Comparison of ENCODE assay signal across 11 cellular contexts in genomic region chr1:198169704-198170103, GRCh38. TPM values are rescaled to one million over a fixed set of nuclear protein-coding genes. Genes with fewer than 3 reads are reported as not detected.
A peak's percentile ranks its signal among the peaks of the same experiment; 100 is the strongest.
DNase-seq lines count a peak whose midpoint lies in the region; ATAC-seq and TF ChIP-seq lines count a peak whose summit lies in the region.
"Had no signal": no experiment of that assay in that cellular context is flagged by ENCODE, and none has a peak within 500 bp of the region (broad histone marks: within the 10 kb centered on the region; RNA-seq: fewer than 3 reads in every experiment).

No MANE protein-coding gene starts in this region.

- H3K36me3 Mint-ChIP-seq in activated B cell treated with CpG ODN at 0.5 μM for 24 hours (ENCODE audit: low read depth): no peaks in the 10 kb centered on the region

- H3K9me3 Mint-ChIP-seq in activated B cell treated with CpG ODN at 0.5 μM for 24 hours: no peaks in the 10 kb centered on the region
- no peaks in the 10 kb centered on the region for H3K9me3 Mint-ChIP-seq in stimulated activated naive CD8-positive, alpha-beta T cell treated with anti-CD3 and anti-CD28 coated beads, Interleukin-15, amount 100 ng/mL, for 72 hours

- H3K27me3 Mint-ChIP-seq in activated B cell treated with CpG ODN at 0.5 μM for 24 hours: no peaks in the 10 kb centered on the region
- no peaks in the 10 kb centered on the region for H3K27me3 Mint-ChIP-seq in stimulated activated naive CD8-positive, alpha-beta T cell treated with anti-CD3 and anti-CD28 coated beads, Interleukin-15, amount 100 ng/mL, for 72 hours

- ATAC-seq in Right ventricle myocardium inferior (no peak), activated B cell treated with CpG ODN at 0.5 μM for 24 hours (ENCODE audit: low read depth) (no peak), GM21526 (IDR thresholded peaks at IDR 0.05; ENCODE audit: low FRiP score, unreplicated experiment) (no peak)
- ATAC-seq in stimulated activated naive CD8-positive, alpha-beta T cell treated with anti-CD3 and anti-CD28 coated beads, Interleukin-15, amount 100 ng/mL, for 72 hours: peak; percentile 37

- H3K4me3 Mint-ChIP-seq in activated B cell treated with CpG ODN at 0.5 μM for 24 hours: no peak overlapping the region
- peak overlapping the region; percentile 63 to 83 for H3K4me3 Mint-ChIP-seq in stimulated activated naive CD8-positive, alpha-beta T cell treated with anti-CD3 and anti-CD28 coated beads, Interleukin-15, amount 100 ng/mL, for 72 hours
- H3K4me3 Mint-ChIP-seq: neural progenitor cell had no signal

- POLR2A ChIA-PET in activated B cell treated with CpG ODN at 0.5 μM for 24 hours (lab: Charles Lee): interaction anchor here (3.3 kb wide), 1 partner anchor 11 kb away, joined by 15 read pairs; no protein-coding TSS in a partner anchor

- no peak overlapping the region for H3K4me3 ChIP-seq in cardiac muscle cell
- H3K4me3 ChIP-seq: neural progenitor cell had no signal

- TF ChIP-seq POLR2A in erythroblast (IDR thresholded peaks at IDR 0.05; ENCODE audit: low read length): peak; percentile 8

- CTCF ChIA-PET in activated B cell treated with CpG ODN at 0.5 μM for 24 hours (lab: Charles Lee): no interaction called here

- H3K4me1 Mint-ChIP-seq in activated B cell treated with CpG ODN at 0.5 μM for 24 hours: peaks cover 86% of the 10 kb centered on the region
- peaks cover 94% of the 10 kb centered on the region for H3K4me1 Mint-ChIP-seq in stimulated activated naive CD8-positive, alpha-beta T cell treated with anti-CD3 and anti-CD28 coated beads, Interleukin-15, amount 100 ng/mL, for 72 hours

- H3K27ac Mint-ChIP-seq in activated B cell treated with CpG ODN at 0.5 μM for 24 hours: peak overlapping the region; percentile 0
- peak overlapping the region; percentile 75 to 98 for H3K27ac Mint-ChIP-seq in stimulated activated naive CD8-positive, alpha-beta T cell treated with anti-CD3 and anti-CD28 coated beads, Interleukin-15, amount 100 ng/mL, for 72 hours
- H3K27ac Mint-ChIP-seq: neural progenitor cell had no signal

- intact Hi-C loops in Right ventricle myocardium inferior (cut with DNase I) (no loop called here), activated B cell treated with CpG ODN at 0.5 μM for 24 hours (cut with micrococcal nuclease) (loop anchor here (5.0 kb wide), 2 partner anchors 392 to 428 kb away; partner anchors contain the start of gene DENND1B)

- no peaks in the 10 kb centered on the region for H3K36me3 ChIP-seq in cardiac muscle cell
- H3K36me3 ChIP-seq: neural progenitor cell had no signal

- peaks cover 51% of the 10 kb centered on the region for H3K4me1 ChIP-seq in cardiac muscle cell (ENCODE audit: low read depth)

- H3K27me3 ChIP-seq in cardiac muscle cell: no peaks in the 10 kb centered on the region
- H3K27me3 ChIP-seq: neural progenitor cell had no signal

- DNase-seq in cardiac muscle cell (ENCODE audit: low read depth in 1 of 2, low spot score in 1 of 2) (no peak), Right ventricle myocardium inferior (ENCODE audit: missing footprints) (no peak), activated B cell treated with CpG ODN at 0.5 μM for 24 hours (no peak), erythroblast (lab: John Stamatoyannopoulos, UW) (no peak), SIG-M5 treated with dmso at 0.1 percent for 504 hours (lab: John Stamatoyannopoulos, UW; ENCODE audit: unreplicated experiment) (no peak)
- no peak for DNase-seq in stimulated activated naive CD8-positive, alpha-beta T cell treated with anti-CD3 and anti-CD28 coated beads, Interleukin-15, amount 100 ng/mL, for 72 hours
- DNase-seq in stimulated activated CD4-positive, alpha-beta T cell treated with anti-CD3 and anti-CD28 coated beads, Interleukin-1b, Interleukin-23, amount 100 ng/mL, for 48 hours: no peak
- DNase-seq: kidney, NCI-H2171 treated with DMSO at 0.1 percent for 48 hours had no signal

- peak overlapping the region; percentile 28 for H3K27ac ChIP-seq in cardiac muscle cell
- H3K27ac ChIP-seq: neural progenitor cell had no signal

- TF ChIP-seq CTCF in cardiac muscle cell (IDR thresholded peaks at IDR 0.05; ENCODE audit: low read depth, low read length) (no peak), activated B cell treated with CpG ODN at 0.5 μM for 24 hours (IDR thresholded peaks at IDR 0.05) (no peak)

- no peaks in the 10 kb centered on the region for H3K9me3 ChIP-seq in cardiac muscle cell (ENCODE audit: low read depth)

RNA-seq across cellular contexts. Expression of gene NEK7, which starts 12.9 kb away (rescaled TPM):
- 63.1 and 71.1 TPM in 2 replicates for total RNA-seq in cardiac muscle cell
- polyA plus RNA-seq in cardiac muscle cell: 46.1 and 73.3 TPM in 2 replicates
- total RNA-seq in Right ventricle myocardium inferior: 188 TPM
- 28.3 and 33.5 TPM in 2 replicates for total RNA-seq in activated B cell treated with CpG ODN at 0.5 μM for 24 hours
